18 cellular contexts compared by ENCODE assay signal in the genomic region with DNA sequence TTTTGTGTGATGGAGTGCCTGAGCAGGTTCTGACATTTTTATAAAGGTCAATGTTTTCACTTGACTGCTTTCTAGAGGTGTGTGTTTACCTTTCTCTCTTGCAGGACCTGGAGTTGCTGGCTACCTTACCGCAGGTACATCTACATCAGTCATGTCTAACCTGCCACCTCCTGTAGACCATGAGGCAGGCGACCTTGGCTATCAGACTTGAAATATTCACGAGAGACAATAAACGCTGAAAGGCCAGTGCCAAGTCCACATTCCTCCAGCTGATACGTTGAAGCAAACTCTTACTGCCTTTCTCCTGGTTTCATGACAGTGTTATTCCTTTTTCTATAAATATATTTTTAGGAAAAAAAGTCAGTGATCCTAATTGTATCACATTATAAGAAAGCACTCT. TPM values are rescaled to one million over a fixed set of nuclear protein-coding genes. Genes with fewer than 3 reads are reported as not detected.
DNase-seq lines count a peak whose midpoint lies in the region; ATAC-seq, FAIRE-seq and TF ChIP-seq lines count a peak whose summit lies in the region.
"Had no signal": no experiment of that assay in that cellular context is flagged by ENCODE, and none has a peak within 500 bp of the region (broad histone marks: within the 10 kb centered on the region; RNA-seq: fewer than 3 reads in every experiment).

No MANE protein-coding gene starts in this region.

- ATAC-seq in HepG2 (peak; percentile 69), right lobe of liver (no peak), body of pancreas (peak; percentile 68), pancreas (peak; percentile 30 to 81 (median 64)), HG03565 (IDR thresholded peaks at IDR 0.05; ENCODE audit: unreplicated experiment) (no peak)
- ATAC-seq: CD8-positive, alpha-beta T cell had no signal

- DNase-seq in HepG2 (ENCODE audit: low spot score) = peak; percentile 71
- no peak for DNase-seq in right lobe of liver
- peak in 3 of 4 donors; percentile 38 to 48 (median 45) for DNase-seq in body of pancreas
- peak in 3 of 6 donors; percentile 31 to 46 (median 41) for DNase-seq in pancreas
- no peak for DNase-seq in WERI-Rb-1
- no peak for DNase-seq in activated CD4-positive, alpha-beta T cell treated with anti-CD3 and anti-CD28 coated beads, Interleukin-2, amount 10 ng/mL, durations not matched to agents 7 days and 5 days
- DNase-seq: CD8-positive, alpha-beta T cell; COR-L47; DMS153; GF-D8 had no signal

- H3K36me3 Mint-ChIP-seq in activated CD4-positive, alpha-beta T cell treated with anti-CD3 and anti-CD28 coated beads, Interleukin-2, amount 10 ng/mL, durations not matched to agents 7 days and 5 days (ENCODE audit: low read depth) = peaks cover 32% of the 10 kb centered on the region

- no peak overlapping the region for H3K9ac ChIP-seq in HepG2 (ENCODE audit: insufficient read depth, low read depth, low read length)

- H3K27ac Mint-ChIP-seq in activated CD4-positive, alpha-beta T cell treated with anti-CD3 and anti-CD28 coated beads, Interleukin-2, amount 10 ng/mL, durations not matched to agents 7 days and 5 days = no peak overlapping the region
- H3K27ac Mint-ChIP-seq: CD8-positive, alpha-beta T cell had no signal

- no peaks in the 10 kb centered on the region for H3K9me3 Mint-ChIP-seq in activated CD4-positive, alpha-beta T cell treated with anti-CD3 and anti-CD28 coated beads, Interleukin-2, amount 10 ng/mL, durations not matched to agents 7 days and 5 days
- H3K9me3 Mint-ChIP-seq: CD14-positive monocyte; CD8-positive, alpha-beta T cell had no signal

- no peaks in the 10 kb centered on the region for H3K79me2 ChIP-seq in HepG2 (ENCODE audit: insufficient read depth, low read length)

- H2AFZ ChIP-seq in HepG2 (ENCODE audit: low read length) = no peak overlapping the region

- no peak overlapping the region for H3K4me3 ChIP-seq in HepG2 (replicated peaks in 1 of 3; ENCODE audit: insufficient read depth in 1 of 3, low read depth in 2 of 3, low read length in 3 of 3)
- H3K4me3 ChIP-seq in right lobe of liver = no peak overlapping the region
- H3K4me3 ChIP-seq in body of pancreas = no peak overlapping the region
- H3K4me3 ChIP-seq in pancreas = no peak overlapping the region
- no peak overlapping the region for H3K4me3 ChIP-seq in WERI-Rb-1 (ENCODE audit: low read depth, low read length)
- H3K4me3 ChIP-seq: HAP-1 had no signal

- H3K27ac ChIP-seq in HepG2 (ENCODE audit: extremely low read length, insufficient read depth, low read length) (no peak overlapping the region), right lobe of liver (no peak overlapping the region), body of pancreas (peak overlapping the region in 2 of 4 donors; percentile 4 to 24), pancreas (peak overlapping the region in 1 of 4 donors; percentile 8), WERI-Rb-1 (no peak overlapping the region)

- CTCF ChIA-PET in HepG2 (lab: Yijun Ruan, JAX; ENCODE audit: low intra/inter-chr PET ratio, low total read pairs) = interaction anchor here (1.8 kb wide), 1 partner anchor 104 kb away, joined by 7 read pairs; no protein-coding TSS in a partner anchor
- CTCF ChIA-PET in activated CD4-positive, alpha-beta T cell treated with anti-CD3 and anti-CD28 coated beads, Interleukin-2, amount 10 ng/mL, durations not matched to agents 7 days and 5 days (lab: Charles Lee) = interaction anchor here (1.0 to 3.1 kb wide), 3 partner anchors 10 to 104 kb away, joined by 3 to 16 read pairs (median 3); no protein-coding TSS in a partner anchor

- FAIRE-seq in HepG2 (lab: Jason Lieb, UNC) = peak; percentile 49
- no peak for FAIRE-seq in pancreas (lab: Jason Lieb, UNC)
- FAIRE-seq: A204.1, D721Med, GM19239, H1, HTR-8/SVneo had no signal

- H3K27me3 ChIP-seq in HepG2 (ENCODE audit: control insufficient read depth in 1 of 2, insufficient read depth in 2 of 2, low read length in 2 of 2) (no peaks in the 10 kb centered on the region), right lobe of liver (no peaks in the 10 kb centered on the region), body of pancreas (no peaks in the 10 kb centered on the region), pancreas (no peaks in the 10 kb centered on the region), WERI-Rb-1 (ENCODE audit: insufficient read depth, low read depth, severe bottlenecking) (no peaks in the 10 kb centered on the region)

- POLR2A ChIA-PET in HepG2 (lab: Yijun Ruan, JAX) = no interaction called here
- POLR2A ChIA-PET in activated CD4-positive, alpha-beta T cell treated with anti-CD3 and anti-CD28 coated beads, Interleukin-2, amount 10 ng/mL, durations not matched to agents 7 days and 5 days (lab: Charles Lee) = no interaction called here

- no peak overlapping the region for H3K4me2 ChIP-seq in HepG2 (ENCODE audit: low read depth, low read length)

- TF ChIP-seq CTCF in HepG2 (CRISPR knock-in tag; IDR thresholded peaks at IDR 0.05) (no peak), right lobe of liver (IDR thresholded peaks at IDR 0.05) (no peak), body of pancreas (IDR thresholded peaks at IDR 0.05) (no peak), pancreas (IDR thresholded peaks at IDR 0.05) (no peak), WERI-Rb-1 (IDR thresholded peaks at IDR 0.05; ENCODE audit: low read depth, low read length) (no peak)

- intact Hi-C loops in HepG2 (cut with micrococcal nuclease; ENCODE audit: unreplicated experiment) = no loop called here
- intact Hi-C loops in right lobe of liver (cut with DNase I) = loop anchor here in 1 of 2 donors (10.0 kb wide), 1 partner anchor 107 kb away; no protein-coding TSS in a partner anchor
- intact Hi-C loops in body of pancreas (cut with DNase I) = loop anchor here (5.0 kb wide), 1 partner anchor 104 kb away; no protein-coding TSS in a partner anchor
- intact Hi-C loops in pancreas (cut with DNase I) = loop anchor here in 2 of 3 donors (5.0 to 10.0 kb wide), 2 partner anchors 104 to 107 kb away; no protein-coding TSS in a partner anchor

- no peak overlapping the region for H3K4me3 Mint-ChIP-seq in activated CD4-positive, alpha-beta T cell treated with anti-CD3 and anti-CD28 coated beads, Interleukin-2, amount 10 ng/mL, durations not matched to agents 7 days and 5 days
- H3K4me3 Mint-ChIP-seq: CD14-positive monocyte; CD8-positive, alpha-beta T cell had no signal

- H3K4me1 ChIP-seq in HepG2 (ENCODE audit: insufficient read depth, low read length) = peaks cover 34% of the 10 kb centered on the region
- no peaks in the 10 kb centered on the region for H3K4me1 ChIP-seq in right lobe of liver
- peaks cover 39% of the 10 kb centered on the region for H3K4me1 ChIP-seq in body of pancreas
- peaks cover 11 to 15% (median 12%) of the 10 kb centered on the region in 3 donors for H3K4me1 ChIP-seq in pancreas

- in situ Hi-C loops in HepG2 (cut with HindIII; ENCODE audit: extremely low pct_ligation_motif_present, low pct_unique_long_range_greater_than_20kb) = loop anchor here (5.0 to 25.0 kb wide), 2 partner anchors 99 to 849 kb away; no protein-coding TSS in a partner anchor

- TF ChIP-seq RAD21 in HepG2 (CRISPR knock-in tag; IDR thresholded peaks at IDR 0.05) = no peak

- H3K36me3 ChIP-seq in HepG2 (replicated peaks in 1 of 2; ENCODE audit: control insufficient read depth in 1 of 2, insufficient read depth in 2 of 2, low read length in 2 of 2) (peaks cover 3 to 25% of the 10 kb centered on the region in 2 experiments), right lobe of liver (peaks cover 0 to 20% (median 7%) of the 10 kb centered on the region in 4 donors), body of pancreas (replicated peaks in 1 of 2; ENCODE audit: insufficient read depth in 1 of 2, low read depth in 2 of 2) (no peaks in the 10 kb centered on the region), pancreas (no peaks in the 10 kb centered on the region), WERI-Rb-1 (peaks cover 50% of the 10 kb centered on the region)

- H3K9me3 ChIP-seq in HepG2 (ENCODE audit: low read length) (no peaks in the 10 kb centered on the region), right lobe of liver (no peaks in the 10 kb centered on the region), body of pancreas (no peaks in the 10 kb centered on the region), pancreas (no peaks in the 10 kb centered on the region), WERI-Rb-1 (ENCODE audit: severe bottlenecking) (no peaks in the 10 kb centered on the region)
- H3K9me3 ChIP-seq: HAP-1 had no signal

- no peaks in the 10 kb centered on the region for H4K20me1 ChIP-seq in HepG2 (ENCODE audit: insufficient read depth, low read length)

- H3K4me1 Mint-ChIP-seq in activated CD4-positive, alpha-beta T cell treated with anti-CD3 and anti-CD28 coated beads, Interleukin-2, amount 10 ng/mL, durations not matched to agents 7 days and 5 days = peaks cover 12% of the 10 kb centered on the region

- WGBS in HepG2 (ENCODE audit: low lambda C conversion rate) = 22% methylated on average over 5 of the region's 5 CpGs
- WGBS in right lobe of liver (ENCODE audit: insufficient coverage, low coverage, low lambda C conversion rate, missing lambda C conversion rate) = 43% methylated on average over 5 of the region's 5 CpGs
- 16 to 29% methylated on average over 5 of the region's 5 CpGs for WGBS in body of pancreas, 2 donors
- 9 to 13% methylated on average over 5 of the region's 5 CpGs for WGBS in pancreas, 2 donors

- no TSS peak for BruUV-seq in HepG2 (replicated peaks; lab: Mats Ljungman, UMichigan)

- H3K27me3 Mint-ChIP-seq in activated CD4-positive, alpha-beta T cell treated with anti-CD3 and anti-CD28 coated beads, Interleukin-2, amount 10 ng/mL, durations not matched to agents 7 days and 5 days = no peaks in the 10 kb centered on the region

- TF ChIP-seq POLR2A in HepG2 (IDR thresholded peaks at IDR 0.05; ENCODE audit: insufficient read depth in 1 of 2, low read depth in 2 of 2, low read length in 2 of 2) = no peak
- no peak for TF ChIP-seq POLR2A in right lobe of liver (IDR thresholded peaks at IDR 0.05)
- no peak for TF ChIP-seq POLR2A in body of pancreas (IDR thresholded peaks at IDR 0.05)

- TF ChIP-seq EP300 in HepG2 (IDR thresholded peaks at IDR 0.05; ENCODE audit: low read depth in 2 of 2, low read length in 2 of 2) = no peak
- no peak for TF ChIP-seq EP300 in HepG2 (CRISPR knock-in tag; IDR thresholded peaks at IDR 0.05; ENCODE audit: borderline replicate concordance)

RNA-seq across cellular contexts. Expression of gene ACKR4, which starts 59.0 kb away (rescaled TPM):
- total RNA-seq in HepG2 (2016; rRNA removed; fragmentation: Illumina TruSeq; extraction: Trizol) = not detected in 2 replicates
- total RNA-seq in HepG2 (2016; cell fraction: cytosol; rRNA removed; fragmentation: Illumina TruSeq; extraction: Trizol; ENCODE audit: low read depth) = not detected in 2 replicates
- not detected in 2 replicates for total RNA-seq in HepG2 (2016; cell fraction: insoluble cytoplasmic fraction; rRNA removed; fragmentation: Illumina TruSeq; extraction: Trizol)
- total RNA-seq in HepG2 (2016; cell fraction: membrane; rRNA removed; fragmentation: Illumina TruSeq; extraction: Trizol) = not detected in 2 replicates
- total RNA-seq in HepG2 (2016; cell fraction: nucleus; rRNA removed; fragmentation: Illumina TruSeq; extraction: Trizol) = not detected in 2 replicates
- polyA plus RNA-seq in HepG2 (2011; rRNA removed) = 0.07 and 0.16 TPM in 2 replicates
- not detected in 2 replicates for polyA plus RNA-seq in HepG2 (2011; cell fraction: cytosol; rRNA removed)
- polyA plus RNA-seq in HepG2 (2011; cell fraction: nucleus; rRNA removed) = 0.07 and 0.10 TPM in 2 replicates
- polyA plus RNA-seq in HepG2 (2012) = 0.13 and 0.19 TPM in 2 replicates
- not detected in 2 replicates for polyA plus RNA-seq in HepG2 (2016; cell fraction: cytosol; fragmentation: Illumina TruSeq; extraction: Trizol; ENCODE audit: low read depth)
- polyA plus RNA-seq in HepG2 (2016; cell fraction: insoluble cytoplasmic fraction; fragmentation: Illumina TruSeq; extraction: Trizol; ENCODE audit: low read depth) = not detected in 2 replicates
- polyA plus RNA-seq in HepG2 (2016; cell fraction: membrane; fragmentation: Illumina TruSeq; extraction: Trizol; ENCODE audit: low read depth) = not detected in 2 replicates
- polyA plus RNA-seq in HepG2 (2016; cell fraction: nucleus; fragmentation: Illumina TruSeq; extraction: Trizol; ENCODE audit: insufficient read depth, low read depth) = 0.25 and 0.32 TPM in 2 replicates
- not detected in 2 replicates for polyA minus RNA-seq in HepG2 (2011; rRNA and poly(A)+ RNA removed; ENCODE audit: low replicate concordance)
- not detected in 2 replicates for polyA minus RNA-seq in HepG2 (2011; cell fraction: cytosol; rRNA and poly(A)+ RNA removed)
- 0.26 TPM in 1 of 2 replicates, not detected in the other for polyA minus RNA-seq in HepG2 (2011; cell fraction: nucleus; rRNA and poly(A)+ RNA removed)
- total RNA-seq in right lobe of liver = under 1 TPM in 5 of 6 experiments, not detected in 1; 0.15 to 0.30 (median 0.19) TPM
- total RNA-seq in body of pancreas = 1 to 10 TPM; 1.3 to 2.0 TPM
- 1 to 10 TPM in 3 of 6 donors, under 1 TPM in 3; 0.74 to 2.1 (median 1.1) TPM for total RNA-seq in pancreas
- polyA plus RNA-seq in pancreas = 1 to 10 TPM in 1 of 2 donors, under 1 TPM in 1; 0.70 to 1.2 TPM
- under 1 TPM in 1 of 2 experiments, not detected in 1; 0.10 TPM for total RNA-seq in activated CD4-positive, alpha-beta T cell treated with anti-CD3 and anti-CD28 coated beads, Interleukin-2, amount 10 ng/mL, durations not matched to agents 7 days and 5 days
- total RNA-seq: H1 had no signal
- polyA plus RNA-seq: CD14-positive monocyte, H1 had no signal

Comparison
In these comparisons a context has a peak if more than half of its experiments do, and no peak if none do; other contexts are left out.
1. ATAC-seq: peak in HepG2 (single experiment), body of pancreas (single experiment) and pancreas (4 of 4); none in right lobe of liver (0 of 4) and HG03565 (single experiment).
2. DNase-seq: peak in HepG2 (single experiment) and body of pancreas (3 of 4); none in right lobe of liver (0 of 3), WERI-Rb-1 (single experiment) and activated CD4-positive, alpha-beta T cell treated with anti-CD3 and anti-CD28 coated beads, Interleukin-2, amount 10 ng/mL, durations not matched to agents 7 days and 5 days (single experiment).